Comparison of ENCODE assay signal across 8 cellular contexts in the genomic region with DNA sequence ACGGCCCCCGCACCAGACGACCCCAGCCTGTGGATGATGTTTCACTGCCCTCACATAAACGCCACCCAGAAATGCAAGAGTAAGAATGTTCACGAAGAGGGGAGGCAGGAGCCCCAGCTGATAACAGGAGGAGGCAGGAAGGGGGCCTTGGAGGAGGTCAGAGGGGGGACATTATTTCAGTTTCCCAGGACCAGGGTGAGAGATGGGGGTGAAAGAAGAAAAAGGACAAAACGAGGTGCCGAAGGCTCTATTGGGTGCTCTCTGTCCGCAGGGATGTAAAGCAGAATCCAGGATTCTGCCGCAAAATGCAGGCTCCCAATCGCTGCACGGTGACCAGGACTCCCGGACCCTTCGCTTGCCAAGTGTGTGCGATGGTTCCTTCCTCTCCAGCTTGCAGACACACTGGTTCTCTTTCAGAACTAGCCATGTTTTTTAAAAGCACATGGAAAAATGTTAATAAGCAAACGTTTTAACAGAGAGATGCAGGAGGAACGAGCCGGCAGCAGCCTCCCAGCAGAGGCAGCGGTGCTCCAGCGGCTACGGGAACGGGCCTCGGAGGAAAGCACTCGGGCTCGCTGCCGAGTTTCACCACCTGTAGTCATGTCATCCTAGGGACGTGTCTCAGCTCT. TPM values are rescaled to one million over a fixed set of nuclear protein-coding genes. Genes with fewer than 3 reads are reported as not detected.
DNase-seq lines count a peak whose midpoint lies in the region; ATAC-seq and TF ChIP-seq lines count a peak whose summit lies in the region.
"Had no signal": no experiment of that assay in that cellular context is flagged by ENCODE, and none has a peak within 500 bp of the region (broad histone marks: within the 10 kb centered on the region; RNA-seq: fewer than 3 reads in every experiment).

No MANE protein-coding gene starts in this region.

- 7 to 11% methylated on average over 17 to 23 of the region's 26 CpGs for WGBS in gastroesophageal sphincter (ENCODE audit: low coverage in 1 of 2), 2 donors

- no peak for ATAC-seq in stimulated activated memory B cell treated with anti-CD40 and anti-IgM and Interleukin-4, amounts not matched to agents 10 μg/mL and 1 μg/mL and 100 μg/mL, for 72 hours
- ATAC-seq in gastroesophageal sphincter = no peak

- TF ChIP-seq CTCF in VCaP (conservative IDR thresholded peaks at IDR 0.05) (no peak), gastroesophageal sphincter (IDR thresholded peaks at IDR 0.05) (no peak)

- H3K36me3 Mint-ChIP-seq in stimulated activated memory B cell treated with anti-CD40 and anti-IgM and Interleukin-4, amounts not matched to agents 10 μg/mL and 1 μg/mL and 100 μg/mL, for 72 hours = no peaks in the 10 kb centered on the region

- H3K4me3 ChIP-seq in HUES48 (ENCODE audit: low read depth, low read length) (peak overlapping the region; percentile 76), iPS-18c (ENCODE audit: insufficient read depth, low read depth, low read length) (peak overlapping the region; percentile 40), gastroesophageal sphincter (peak overlapping the region in 1 of 2 donors; percentile 54)

- peaks cover 18% of the 10 kb centered on the region for H3K27me3 Mint-ChIP-seq in stimulated activated memory B cell treated with anti-CD40 and anti-IgM and Interleukin-4, amounts not matched to agents 10 μg/mL and 1 μg/mL and 100 μg/mL, for 72 hours

- no peak for DNase-seq in NCI-H146 (lab: John Stamatoyannopoulos, UW)
- DNase-seq in ecto neural progenitor cell (ENCODE audit: low spot score) = no peak

- no peaks in the 10 kb centered on the region for H3K36me3 ChIP-seq in HUES48 (ENCODE audit: control insufficient read depth, insufficient read depth, low read length)
- H3K36me3 ChIP-seq in gastroesophageal sphincter = no peaks in the 10 kb centered on the region
- H3K36me3 ChIP-seq: adrenal gland had no signal

- H3K4me1 ChIP-seq in HUES48 (ENCODE audit: control insufficient read depth, insufficient read depth, low read length) (peaks cover 20% of the 10 kb centered on the region), gastroesophageal sphincter (peaks cover 0 to 26% (median 8%) of the 10 kb centered on the region in 3 donors)

- peaks cover 17% of the 10 kb centered on the region for H3K4me1 Mint-ChIP-seq in stimulated activated memory B cell treated with anti-CD40 and anti-IgM and Interleukin-4, amounts not matched to agents 10 μg/mL and 1 μg/mL and 100 μg/mL, for 72 hours

- TF ChIP-seq POLR2A in gastroesophageal sphincter (IDR thresholded peaks at IDR 0.05) = no peak

- H3K4me3 Mint-ChIP-seq in stimulated activated memory B cell treated with anti-CD40 and anti-IgM and Interleukin-4, amounts not matched to agents 10 μg/mL and 1 μg/mL and 100 μg/mL, for 72 hours = peak overlapping the region; percentile 84

- no peak for TF ChIP-seq EP300 in gastroesophageal sphincter (IDR thresholded peaks at IDR 0.05)

- no peaks in the 10 kb centered on the region for H3K9me3 ChIP-seq in HUES48 (ENCODE audit: control insufficient read depth, insufficient read depth, low read length)
- no peaks in the 10 kb centered on the region for H3K9me3 ChIP-seq in iPS-18c (ENCODE audit: control insufficient read depth, insufficient read depth, low read length)
- H3K9me3 ChIP-seq in gastroesophageal sphincter = no peaks in the 10 kb centered on the region
- H3K9me3 ChIP-seq: adrenal gland had no signal

- H3K27ac ChIP-seq in HUES48 (ENCODE audit: low read depth, low read length) (no peak overlapping the region), VCaP (peak overlapping the region; percentile 57; the same call in 1 of the 2 replicates), gastroesophageal sphincter (no peak overlapping the region)

- peak overlapping the region; percentile 33; the same call in 1 of the 2 replicates for H3K9ac ChIP-seq in HUES48 (ENCODE audit: low read depth, low read length)

- H3K27ac Mint-ChIP-seq in stimulated activated memory B cell treated with anti-CD40 and anti-IgM and Interleukin-4, amounts not matched to agents 10 μg/mL and 1 μg/mL and 100 μg/mL, for 72 hours = peak overlapping the region; percentile 80

- no peaks in the 10 kb centered on the region for H3K9me3 Mint-ChIP-seq in stimulated activated memory B cell treated with anti-CD40 and anti-IgM and Interleukin-4, amounts not matched to agents 10 μg/mL and 1 μg/mL and 100 μg/mL, for 72 hours

- H3K27me3 ChIP-seq in HUES48 (ENCODE audit: control insufficient read depth, insufficient read depth, low read length) = peaks cover 41% of the 10 kb centered on the region
- H3K27me3 ChIP-seq in gastroesophageal sphincter = peaks cover 67% of the 10 kb centered on the region

RNA-seq across cellular contexts. Expression of a gene that starts 59.5 kb away (rescaled TPM):
- 1 to 10 TPM in 1 of 4 donors, under 1 TPM in 3; 0.15 to 1.2 (median 0.37) TPM for total RNA-seq in gastroesophageal sphincter
